ENCODE assay signal across 23 cellular contexts in genomic region chr1:233316473-233316872, GRCh38.
"Had no signal": no experiment of that assay in that cellular context is flagged by ENCODE, and none has a peak within 500 bp of the region (broad histone marks: within the 10 kb centered on the region; RNA-seq: fewer than 3 reads in every experiment).

No MANE protein-coding gene starts in this region.

- H3K27ac ChIP-seq: coronary artery, dorsolateral prefrontal cortex, esophagus muscularis mucosa, foreskin keratinocyte, gastroesophageal sphincter, heart left ventricle, hepatocyte, left lung, lower lobe of right lung had no signal

- H3K4me3 ChIP-seq: coronary artery, dorsolateral prefrontal cortex, esophagus muscularis mucosa, gastroesophageal sphincter, heart left ventricle, hepatocyte, left lung, lower lobe of right lung, mucosa of descending colon had no signal

- H3K27me3 ChIP-seq: esophagus muscularis mucosa, gastroesophageal sphincter, hepatocyte had no signal

- H3K36me3 ChIP-seq: esophagus muscularis mucosa, gastroesophageal sphincter, heart left ventricle, left lung, lower lobe of right lung had no signal

- H3K4me2 ChIP-seq: hepatocyte had no signal

- H3K9me3 ChIP-seq: esophagus muscularis mucosa, gastroesophageal sphincter, heart left ventricle, left lung, lower lobe of right lung, mucosa of descending colon had no signal

- DNase-seq: dermis blood vessel endothelial cell; dorsolateral prefrontal cortex; effector CD4-positive, alpha-beta T cell; effector memory CD4-positive, alpha-beta T cell; foreskin keratinocyte; heart left ventricle; hypothalamus; immature natural killer cell; left cardiac atrium; left lung; left ventricle myocardium superior; lower lobe of right lung; mesenchymal stem cell; mucosa of descending colon; naive B cell; naive thymus-derived CD8-positive, alpha-beta T cell had no signal

- H3K4me1 ChIP-seq: esophagus muscularis mucosa, foreskin keratinocyte, gastroesophageal sphincter, heart left ventricle, left lung, lower lobe of right lung had no signal

- ATAC-seq: foreskin keratinocyte; gastroesophageal sphincter; heart left ventricle; left lung; left ventricle myocardium superior; lower lobe of right lung; mucosa of descending colon; naive thymus-derived CD8-positive, alpha-beta T cell had no signal

- FAIRE-seq: endothelial cell of umbilical vein, frontal cortex, keratinocyte had no signal
